8 cellular contexts compared by ENCODE assay signal in genomic region chr19:18117692-18118378, GRCh38. TPM values are rescaled to one million over a fixed set of nuclear protein-coding genes. Genes with fewer than 3 reads are reported as not detected.
DNase-seq lines count a peak whose midpoint lies in the region; TF ChIP-seq lines count a peak whose summit lies in the region.

No MANE protein-coding gene starts in this region.

- no peaks in the 10 kb centered on the region for H3K27me3 Mint-ChIP-seq in activated naive CD4-positive, alpha-beta T cell treated with anti-CD3 and anti-CD28 coated beads for 36 hours (ENCODE audit: low read depth)

- H3K36me3 Mint-ChIP-seq in activated naive CD4-positive, alpha-beta T cell treated with anti-CD3 and anti-CD28 coated beads for 36 hours (ENCODE audit: low read depth): no peaks in the 10 kb centered on the region

- H3K4me1 ChIP-seq in DOHH2 (ENCODE audit: control insufficient read depth, low read length): peaks cover 31% of the 10 kb centered on the region

- H3K4me3 ChIP-seq in DOHH2 (ENCODE audit: low read length) (peak overlapping the region; percentile 89), H7 (ENCODE audit: insufficient read depth, low read depth, low read length) (peak overlapping the region; percentile 67), MG63 (peak overlapping the region; percentile 73)

- H3K27me3 ChIP-seq in DOHH2 (ENCODE audit: control insufficient read depth, low read length) (no peaks in the 10 kb centered on the region), H7 (ENCODE audit: control insufficient read depth, insufficient read depth, low read length) (peaks cover 8% of the 10 kb centered on the region; the same call in 1 of the 2 replicates), MG63 (no peaks in the 10 kb centered on the region)

- DNase-seq in H7: peak; percentile 100
- DNase-seq in MG63: peak; percentile 87
- peak; percentile 73 for DNase-seq in SK-N-DZ (ENCODE audit: low spot score)
- peak; percentile 94 for DNase-seq in activated naive CD4-positive, alpha-beta T cell treated with anti-CD3 and anti-CD28 coated beads for 36 hours
- DNase-seq in globus pallidus (ENCODE audit: low spot score): peak; percentile 88
- peak; percentile 83 for DNase-seq in occipital lobe (lab: John Stamatoyannopoulos, UW)
- peak in 48 of 49 donors; percentile 40 to 93 (median 82) for DNase-seq in substantia nigra (lab: John Stamatoyannopoulos, UW)

- intact Hi-C loops in activated naive CD4-positive, alpha-beta T cell treated with anti-CD3 and anti-CD28 coated beads for 36 hours (cut with micrococcal nuclease): loop anchor here (1.0 to 2.0 kb wide), 2 partner anchors 27 to 74 kb away; no protein-coding TSS in a partner anchor

- peaks cover 16% of the 10 kb centered on the region for H3K36me3 ChIP-seq in DOHH2 (ENCODE audit: control insufficient read depth, low read length)
- no peaks in the 10 kb centered on the region; the same call in none of the 2 replicates for H3K36me3 ChIP-seq in H7 (replicated peaks; ENCODE audit: control insufficient read depth, insufficient read depth, low read length)
- H3K36me3 ChIP-seq in MG63: peaks cover 2% of the 10 kb centered on the region; the same call in 1 of the 2 replicates

- CTCF ChIA-PET in activated naive CD4-positive, alpha-beta T cell treated with anti-CD3 and anti-CD28 coated beads for 36 hours (lab: Charles Lee): interaction anchor here (1.0 to 1.2 kb wide), 2 partner anchors 111 to 134 kb away, joined by 3 to 5 read pairs; no protein-coding TSS in a partner anchor

- no peaks in the 10 kb centered on the region for H3K9me3 Mint-ChIP-seq in activated naive CD4-positive, alpha-beta T cell treated with anti-CD3 and anti-CD28 coated beads for 36 hours

- peak; percentile 33 for TF ChIP-seq CTCF in DOHH2 (IDR thresholded peaks at IDR 0.05; ENCODE audit: low read depth, low read length, poor library complexity, severe bottlenecking)

- H3F3A ChIP-seq in DOHH2 (ENCODE audit: control insufficient read depth, insufficient read depth): peaks cover 10% of the 10 kb centered on the region

- H3K4me3 Mint-ChIP-seq in activated naive CD4-positive, alpha-beta T cell treated with anti-CD3 and anti-CD28 coated beads for 36 hours: peak overlapping the region; percentile 73

- H3K4me2 ChIP-seq in DOHH2 (ENCODE audit: low read length): peak overlapping the region; percentile 97

- H3K9me2 ChIP-seq in DOHH2 (replicated peaks; ENCODE audit: control insufficient read depth, low read length): no peaks in the 10 kb centered on the region

- H3K27ac ChIP-seq in DOHH2 (ENCODE audit: low read depth, low read length) (no peak overlapping the region), substantia nigra (ENCODE audit: low read depth, low read length, poor library complexity, severe bottlenecking) (peak overlapping the region; percentile 78)

- H3K27ac Mint-ChIP-seq in activated naive CD4-positive, alpha-beta T cell treated with anti-CD3 and anti-CD28 coated beads for 36 hours: peak overlapping the region; percentile 37

- H3K79me2 ChIP-seq in DOHH2 (ENCODE audit: control insufficient read depth, low read length): peaks cover 18% of the 10 kb centered on the region

- H3K4me1 Mint-ChIP-seq in activated naive CD4-positive, alpha-beta T cell treated with anti-CD3 and anti-CD28 coated beads for 36 hours (ENCODE audit: low read depth): peaks cover 32% of the 10 kb centered on the region

- no peaks in the 10 kb centered on the region for H3K9me3 ChIP-seq in DOHH2 (ENCODE audit: control insufficient read depth, insufficient read depth, low read length)
- H3K9me3 ChIP-seq in MG63: no peaks in the 10 kb centered on the region

- no peaks in the 10 kb centered on the region; the same call in 1 of the 2 replicates for H4K20me1 ChIP-seq in DOHH2 (ENCODE audit: control insufficient read depth, insufficient read depth, low read depth, low read length)

RNA-seq across cellular contexts. Expression of gene MAST3, which starts 20.3 kb away (rescaled TPM):
- 2.4 and 4.0 TPM in 2 replicates for total RNA-seq in H7 (2014; rRNA removed; shearing (Covaris generic))
- 0.20 and 0.95 TPM in 2 replicates for total RNA-seq in MG63 (2014; rRNA removed; shearing (Covaris generic); ENCODE audit: low replicate concordance)
- 2.0 and 2.6 TPM in 2 replicates for polyA plus RNA-seq in SK-N-DZ (2014; cell fraction: cytosol; rRNA removed)
- polyA plus RNA-seq in SK-N-DZ (2014; cell fraction: nucleus; rRNA removed): 2.5 and 3.4 TPM in 2 replicates
- total RNA-seq in activated naive CD4-positive, alpha-beta T cell treated with anti-CD3 and anti-CD28 coated beads for 36 hours: 10 to 100 TPM; 12.8 to 13.5 TPM
- 5.0 TPM for total RNA-seq in occipital lobe

RNA-seq across cellular contexts. Expression of gene IL12RB1, which starts 31.1 kb away (rescaled TPM):
- total RNA-seq in H7 (2014; rRNA removed; shearing (Covaris generic)): not detected in 2 replicates
- total RNA-seq in MG63 (2014; rRNA removed; shearing (Covaris generic); ENCODE audit: low replicate concordance): not detected in 2 replicates
- polyA plus RNA-seq in SK-N-DZ (2014; cell fraction: cytosol; rRNA removed): not detected in 2 replicates
- polyA plus RNA-seq in SK-N-DZ (2014; cell fraction: nucleus; rRNA removed): not detected in 2 replicates
- total RNA-seq in activated naive CD4-positive, alpha-beta T cell treated with anti-CD3 and anti-CD28 coated beads for 36 hours: 10 to 100 TPM; 10.1 to 14.4 TPM
- total RNA-seq in occipital lobe: 0.47 TPM

RNA-seq across cellular contexts. Expression of gene PIK3R2, which starts 35.1 kb away (rescaled TPM):
- total RNA-seq in H7 (2014; rRNA removed; shearing (Covaris generic)): 26.7 and 29.0 TPM in 2 replicates
- total RNA-seq in MG63 (2014; rRNA removed; shearing (Covaris generic); ENCODE audit: low replicate concordance): 4.2 and 13.2 TPM in 2 replicates
- 24.1 and 30.3 TPM in 2 replicates for polyA plus RNA-seq in SK-N-DZ (2014; cell fraction: cytosol; rRNA removed)
- polyA plus RNA-seq in SK-N-DZ (2014; cell fraction: nucleus; rRNA removed): 17.4 and 26.3 TPM in 2 replicates
- 10 to 100 TPM; 16.1 to 16.3 TPM for total RNA-seq in activated naive CD4-positive, alpha-beta T cell treated with anti-CD3 and anti-CD28 coated beads for 36 hours
- total RNA-seq in occipital lobe: 43.5 TPM

RNA-seq across cellular contexts. Expression of gene IFI30, which starts 55.8 kb away (rescaled TPM):
- total RNA-seq in H7 (2014; rRNA removed; shearing (Covaris generic)): 47.3 and 53.4 TPM in 2 replicates
- total RNA-seq in MG63 (2014; rRNA removed; shearing (Covaris generic); ENCODE audit: low replicate concordance): 1.0 TPM in 1 of 2 replicates, not detected in the other
- 2.7 and 11.0 TPM in 2 replicates for polyA plus RNA-seq in SK-N-DZ (2014; cell fraction: cytosol; rRNA removed)
- polyA plus RNA-seq in SK-N-DZ (2014; cell fraction: nucleus; rRNA removed): 0.72 and 1.1 TPM in 2 replicates
- total RNA-seq in activated naive CD4-positive, alpha-beta T cell treated with anti-CD3 and anti-CD28 coated beads for 36 hours: 10 to 100 TPM; 19.0 to 20.8 TPM
- 0.62 TPM for total RNA-seq in occipital lobe
